8 cellular contexts compared by ENCODE assay signal in the genomic region with DNA sequence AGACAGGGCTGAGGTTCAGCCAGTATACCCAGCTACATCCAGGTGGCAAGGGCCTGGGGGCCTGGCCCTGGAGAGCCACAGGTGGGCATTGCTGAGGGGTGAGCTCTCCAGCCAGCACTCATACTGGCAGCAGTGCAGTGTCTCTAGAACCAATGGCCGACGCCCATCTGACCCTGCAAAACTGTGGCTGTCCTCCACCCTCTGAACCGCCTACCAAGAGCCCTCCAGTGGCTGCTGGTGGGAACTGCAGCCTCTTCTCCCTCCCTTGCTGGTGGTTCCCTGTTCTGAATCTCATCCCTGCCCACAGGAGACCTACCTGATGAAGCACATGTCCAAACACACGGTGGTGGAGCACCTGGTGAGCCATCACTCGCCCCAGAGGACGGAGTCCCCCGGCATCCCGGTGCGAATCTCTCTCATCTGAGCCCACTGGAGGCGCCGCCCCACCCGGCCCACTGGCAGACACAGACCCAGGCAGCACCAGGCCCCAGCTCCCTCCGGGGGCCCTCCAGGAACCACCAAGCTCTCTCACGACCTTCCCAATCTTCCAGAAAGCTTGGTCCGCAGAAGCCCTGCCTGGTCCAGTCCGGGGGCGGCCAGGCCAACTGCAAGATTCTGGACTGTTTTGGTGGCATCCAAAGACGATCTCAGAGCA. TPM values are rescaled to one million over a fixed set of nuclear protein-coding genes. Genes with fewer than 3 reads are reported as not detected.
DNase-seq lines count a peak whose midpoint lies in the region; ATAC-seq and TF ChIP-seq lines count a peak whose summit lies in the region.

No MANE protein-coding gene starts in this region.

- BruUV-seq in MCF 10A (replicated peaks; lab: Mats Ljungman, UMichigan): no TSS peak

- POLR2A ChIA-PET in MCF 10A (lab: Yijun Ruan, JAX): interaction anchor here (0.8 to 2.2 kb wide), 2 partner anchors 48 to 49 kb away, joined by 3 to 8 read pairs; no protein-coding TSS in a partner anchor

- H3K4me1 Mint-ChIP-seq in MCF 10A (ENCODE audit: insufficient read depth, unreplicated experiment) (no peaks in the 10 kb centered on the region), immature natural killer cell (peaks cover 28 to 36% of the 10 kb centered on the region in 2 donors)

- H3K27ac Mint-ChIP-seq in MCF 10A (ENCODE audit: low read depth, unreplicated experiment) (no peak overlapping the region), immature natural killer cell (no peak overlapping the region)

- no peak for ATAC-seq in GM19035 (IDR thresholded peaks at IDR 0.05; ENCODE audit: unreplicated experiment)

- H3K36me3 Mint-ChIP-seq in MCF 10A (ENCODE audit: insufficient read depth, unreplicated experiment): peaks cover 43% of the 10 kb centered on the region
- peaks cover 5 to 25% (median 14%) of the 10 kb centered on the region in 3 donors for H3K36me3 Mint-ChIP-seq in immature natural killer cell

- no peaks in the 10 kb centered on the region for H3K27me3 Mint-ChIP-seq in MCF 10A (ENCODE audit: insufficient read depth, unreplicated experiment)
- H3K27me3 Mint-ChIP-seq in immature natural killer cell (ENCODE audit: low read depth in 3 of 3): peaks cover 0 to 3% (median 0%) of the 10 kb centered on the region in 3 donors

- CTCF ChIA-PET in MCF 10A (lab: Yijun Ruan, JAX): interaction anchor here (0.6 to 11.9 kb wide), 24 partner anchors 7 to 1613 kb away, joined by 3 to 180 read pairs (median 4); a partner anchor contains a TSS

- DNase-seq in NCI-H2107 (lab: John Stamatoyannopoulos, UW) (peak; percentile 14), NCI-H2107 treated with DMSO at 0.1 percent for 48 hours (lab: John Stamatoyannopoulos, UW; ENCODE audit: unreplicated experiment) (no peak), NCI-H128 (lab: John Stamatoyannopoulos, UW; ENCODE audit: unreplicated experiment) (peak; percentile 46), UCSD-AML1 (lab: John Stamatoyannopoulos, UW; ENCODE audit: unreplicated experiment) (peak; percentile 66), MCF 10A (ENCODE audit: unreplicated experiment) (peak; percentile 75), immature natural killer cell (peak; percentile 25 to 47 (median 43))
- DNase-seq in stimulated activated CD4-positive, alpha-beta T cell treated with anti-CD3 and anti-CD28 coated beads, Interleukin-1b, Interleukin-23, amount 100 ng/mL, for 48 hours: peak; percentile 65

- no peak overlapping the region for H3K4me3 Mint-ChIP-seq in MCF 10A (ENCODE audit: unreplicated experiment)
- no peak overlapping the region for H3K4me3 Mint-ChIP-seq in immature natural killer cell

- intact Hi-C loops in MCF 10A (cut with micrococcal nuclease): loop anchor here (1.0 to 2.0 kb wide), 2 partner anchors 80 to 314 kb away; no protein-coding TSS in a partner anchor

- H3K9me3 Mint-ChIP-seq in MCF 10A (ENCODE audit: unreplicated experiment) (no peaks in the 10 kb centered on the region), immature natural killer cell (no peaks in the 10 kb centered on the region)

- peak; percentile 93 for TF ChIP-seq CTCF in MCF 10A (IDR thresholded peaks at IDR 0.05; ENCODE audit: unreplicated experiment)

RNA-seq across cellular contexts. Expression of a gene that starts 22.1 kb away (rescaled TPM):
- 0.32 TPM in 1 of 2 replicates, not detected in the other for total RNA-seq in MCF 10A (2022)
- not detected for polyA plus RNA-seq in immature natural killer cell

RNA-seq across cellular contexts. Expression of a gene that starts 42.5 kb away (rescaled TPM):
- total RNA-seq in MCF 10A (2022): 14.8 and 15.8 TPM in 2 replicates
- polyA plus RNA-seq in immature natural killer cell: 10 to 100 TPM in 2 of 3 donors, 1 to 10 TPM in 1; 5.5 to 37.9 (median 16.2) TPM
